Comparison of ENCODE assay signal across 8 cellular contexts in the genomic region with DNA sequence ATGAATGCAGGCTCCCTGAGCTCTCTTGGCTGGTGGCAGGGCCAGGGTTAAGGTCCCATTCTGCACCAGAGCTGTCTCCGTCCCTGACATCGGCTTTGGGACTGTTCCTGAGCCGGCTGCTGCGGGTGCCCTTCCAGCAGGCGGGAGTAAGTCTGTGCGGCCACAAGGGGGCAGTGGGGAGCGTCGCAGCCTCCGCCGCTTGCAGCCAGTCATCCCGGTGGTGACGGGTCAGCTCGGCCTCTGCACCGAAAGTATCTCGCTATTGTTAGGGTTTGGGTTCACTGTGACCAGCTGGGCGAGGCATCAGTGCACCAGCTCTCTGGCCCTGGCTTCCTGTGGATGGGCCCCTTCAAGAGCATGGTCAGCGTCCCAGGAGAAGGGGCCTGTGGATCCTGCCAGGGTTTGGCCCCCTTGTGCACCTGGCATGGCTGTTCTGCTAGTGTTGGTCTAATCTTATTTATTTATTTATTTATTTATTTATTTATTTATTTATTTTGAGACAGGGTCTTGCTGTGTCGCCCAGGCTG. TPM values are rescaled to one million over a fixed set of nuclear protein-coding genes. Genes with fewer than 3 reads are reported as not detected.
A peak's percentile ranks its signal among the peaks of the same experiment; 100 is the strongest.
DNase-seq lines count a peak whose midpoint lies in the region; ATAC-seq and TF ChIP-seq lines count a peak whose summit lies in the region.

No MANE protein-coding gene starts in this region.

- H3K27ac ChIP-seq in vagina = peak overlapping the region; percentile 65

- H3K36me3 ChIP-seq in vagina = no peaks in the 10 kb centered on the region

- TF ChIP-seq POLR2A in vagina (IDR thresholded peaks at IDR 0.05) = no peak

- H3K4me1 ChIP-seq in vagina = peaks cover 70% of the 10 kb centered on the region

- no peaks in the 10 kb centered on the region for H3K27me3 ChIP-seq in vagina

- ATAC-seq in left ventricle myocardium superior = peak; percentile 53

- intact Hi-C loops in left ventricle myocardium superior (cut with micrococcal nuclease) (no loop called here), vagina (cut with DNase I) (no loop called here)

- DNase-seq in NCI-H1436 (lab: John Stamatoyannopoulos, UW) (peak; percentile 13), NCI-H1436 treated with DMSO at 0.1 percent for 48 hours (lab: John Stamatoyannopoulos, UW) (no peak), Kasumi-1 (lab: John Stamatoyannopoulos, UW) (peak; percentile 79 to 80), T-helper 2 cell (peak; percentile 47 to 76 (median 59)), amygdala (lab: John Stamatoyannopoulos, UW) (peak in 53 of 56 donors; percentile 32 to 88 (median 68)), left ventricle myocardium superior (peak; percentile 87), renal cortical epithelial cell (ENCODE audit: low read depth) (peak; percentile 64), vagina (ENCODE audit: extremely low spot score in 2 of 2) (no peak)

- H3K9me3 ChIP-seq in vagina = no peaks in the 10 kb centered on the region

- H3K4me3 ChIP-seq in vagina = peak overlapping the region in 1 of 2 donors; percentile 26

- TF ChIP-seq CTCF in vagina (IDR thresholded peaks at IDR 0.05) = peak; percentile 55 to 82 (median 61)

RNA-seq across cellular contexts. Expression of a gene that starts 15.1 kb away (rescaled TPM):
- total RNA-seq in left ventricle myocardium superior = 546 TPM
- 108 and 413 TPM in 2 replicates for total RNA-seq in renal cortical epithelial cell
- 375 TPM for total RNA-seq in vagina

RNA-seq across cellular contexts. Expression of a gene that starts 26.2 kb away (rescaled TPM):
- total RNA-seq in left ventricle myocardium superior (not detected), renal cortical epithelial cell (not detected in 2 replicates), vagina (not detected)

RNA-seq across cellular contexts. Expression of a gene that starts 27.3 kb away (rescaled TPM):
- total RNA-seq in left ventricle myocardium superior = 86.4 TPM
- 33.4 and 35.6 TPM in 2 replicates for total RNA-seq in renal cortical epithelial cell
- 110 TPM for total RNA-seq in vagina

RNA-seq across cellular contexts. Expression of a gene that starts 38.5 kb away (rescaled TPM):
- total RNA-seq in left ventricle myocardium superior = 47.9 TPM
- 55.3 and 58.9 TPM in 2 replicates for total RNA-seq in renal cortical epithelial cell
- total RNA-seq in vagina = 164 TPM

Comparison
In these comparisons a context has a peak if more than half of its experiments do, and no peak if none do; other contexts are left out.
1. DNase-seq: peak in NCI-H1436 (single experiment), Kasumi-1 (2 of 2), T-helper 2 cell (5 of 5), amygdala (53 of 56), left ventricle myocardium superior (single experiment) and renal cortical epithelial cell (single experiment); none in NCI-H1436 treated with DMSO at 0.1 percent for 48 hours (single experiment) and vagina (0 of 2).